8 cellular contexts compared by ENCODE assay signal in the genomic region with DNA sequence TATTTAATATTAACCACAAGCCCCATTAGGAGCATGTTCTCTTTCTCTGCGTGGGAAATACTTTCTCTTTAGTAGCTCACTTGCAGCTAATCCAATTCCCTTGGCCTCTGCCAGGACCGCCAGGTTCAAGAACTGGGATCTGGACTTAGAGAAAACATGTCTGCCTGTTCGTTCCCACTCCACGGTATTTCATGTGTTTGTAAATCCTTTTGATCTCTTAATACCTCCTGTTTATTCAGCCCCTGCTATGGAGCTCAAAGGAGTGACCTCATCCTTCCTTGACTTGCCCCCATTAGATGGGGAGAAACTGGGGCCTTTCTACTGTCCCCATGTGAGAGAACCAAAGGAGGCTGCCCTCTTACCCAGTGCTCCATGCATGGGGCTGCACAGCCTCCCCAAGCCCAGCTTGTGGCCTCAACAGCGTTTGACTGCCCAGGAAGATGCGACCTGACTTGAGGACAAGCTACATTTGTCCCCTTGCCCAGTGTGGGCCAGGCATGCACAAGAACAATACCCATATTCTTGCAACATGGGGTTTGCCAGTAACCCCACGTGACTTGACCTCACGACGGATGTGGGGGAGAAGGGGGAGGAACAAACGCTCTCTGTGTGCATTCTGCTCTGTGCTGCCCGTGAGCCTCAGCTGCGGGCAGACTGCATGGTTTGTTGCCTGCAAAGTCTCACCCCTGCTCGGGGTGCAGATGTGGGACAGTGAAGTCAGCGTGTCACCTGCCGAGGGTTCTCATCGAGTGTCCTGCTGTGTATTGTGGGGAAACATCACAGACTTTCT. TPM values are rescaled to one million over a fixed set of nuclear protein-coding genes. Genes with fewer than 3 reads are reported as not detected.
DNase-seq lines count a peak whose midpoint lies in the region; ATAC-seq and TF ChIP-seq lines count a peak whose summit lies in the region.

No MANE protein-coding gene starts in this region.

- H3K36me3 ChIP-seq in vagina = peaks cover 0 to 26% of the 10 kb centered on the region in 2 donors

- H3K9me3 Mint-ChIP-seq in H9 = no peaks in the 10 kb centered on the region
- H3K9me3 Mint-ChIP-seq in glutamatergic neuron (ENCODE audit: unreplicated experiment) = peaks cover 5% of the 10 kb centered on the region

- H3K4ac ChIP-seq in H9 (ENCODE audit: low read depth, low read length) = no peak overlapping the region

- no peak overlapping the region for H3K23ac ChIP-seq in H9 (ENCODE audit: insufficient read length, low read depth, low read length)

- H3K4me3 Mint-ChIP-seq in H9 = peak overlapping the region in 1 of 2 experiments; percentile 10; a peak in 1 of 5 replicates
- peak overlapping the region; percentile 16 for H3K4me3 Mint-ChIP-seq in glutamatergic neuron (ENCODE audit: unreplicated experiment)

- peaks cover 31 to 82% (median 55%) of the 10 kb centered on the region in 3 experiments for H3K36me3 Mint-ChIP-seq in H9 (ENCODE audit: insufficient read depth in 1 of 3, low read depth in 3 of 3)
- no peaks in the 10 kb centered on the region for H3K36me3 Mint-ChIP-seq in glutamatergic neuron (ENCODE audit: unreplicated experiment)

- H2AFZ ChIP-seq in H9 (ENCODE audit: low read length) = no peak overlapping the region

- no peak overlapping the region for H2AK5ac ChIP-seq in H9 (ENCODE audit: insufficient read length, low read length)

- H3K4me1 Mint-ChIP-seq in H9 (peaks cover 19 to 20% of the 10 kb centered on the region in 2 experiments), glutamatergic neuron (ENCODE audit: low read depth, unreplicated experiment) (peaks cover 43% of the 10 kb centered on the region)

- no peak overlapping the region for H3K4me2 ChIP-seq in H9 (ENCODE audit: insufficient read depth, insufficient read length, low read length)

- H2BK12ac ChIP-seq in H9 (ENCODE audit: insufficient read length, low read depth, low read length) = no peak overlapping the region

- no peaks in the 10 kb centered on the region for H3K79me1 ChIP-seq in H9 (ENCODE audit: insufficient read depth, low read depth, low read length, poor library complexity, severe bottlenecking)

- peak overlapping the region; percentile 2 to 3 for H3K4me3 ChIP-seq in vagina

- H3K27ac Mint-ChIP-seq in H9 (peak overlapping the region; percentile 74 to 96 (median 79)), glutamatergic neuron (ENCODE audit: unreplicated experiment) (peak overlapping the region; percentile 33)

- no peak overlapping the region for H2BK20ac ChIP-seq in H9 (ENCODE audit: low read depth, low read length, poor library complexity, severe bottlenecking)

- H2BK15ac ChIP-seq in H9 (ENCODE audit: low read depth, low read length) = no peak overlapping the region

- H3K27me3 ChIP-seq in H9 (ENCODE audit: insufficient read depth, low read length) (no peaks in the 10 kb centered on the region), vagina (no peaks in the 10 kb centered on the region)

- H4K8ac ChIP-seq in H9 (replicated peaks; ENCODE audit: insufficient read length, low read depth, low read length) = no peak overlapping the region

- H3K9me3 ChIP-seq in H9 (ENCODE audit: control insufficient read depth, low read depth, low read length) (no peaks in the 10 kb centered on the region), vagina (no peaks in the 10 kb centered on the region)

- TF ChIP-seq CTCF in H9 (conservative IDR thresholded peaks at IDR 0.05) (no peak), RWPE1 (conservative IDR thresholded peaks at IDR 0.05; ENCODE audit: low read depth) (no peak), glutamatergic neuron (IDR thresholded peaks at IDR 0.05; ENCODE audit: partially characterized antibody, unreplicated experiment) (no peak), vagina (IDR thresholded peaks at IDR 0.05) (no peak)

- H4K91ac ChIP-seq in H9 (ENCODE audit: insufficient read length, low read depth, low read length) = no peak overlapping the region

- H3K14ac ChIP-seq in H9 (ENCODE audit: insufficient read depth, low read length) = no peak overlapping the region

- CTCF ChIA-PET in RWPE1 (lab: Yijun Ruan, JAX) = interaction anchor here (2.2 kb wide), 1 partner anchor 48 kb away, joined by 11 read pairs; no protein-coding TSS in a partner anchor

- H3K79me2 ChIP-seq in H9 (ENCODE audit: insufficient read depth, low read length) = no peaks in the 10 kb centered on the region; the same call in 1 of the 2 replicates

- H3K27me3 Mint-ChIP-seq in H9 (ENCODE audit: low read depth) = no peaks in the 10 kb centered on the region
- peaks cover 9% of the 10 kb centered on the region for H3K27me3 Mint-ChIP-seq in glutamatergic neuron (ENCODE audit: unreplicated experiment)

- no peak overlapping the region for H4K5ac ChIP-seq in H9 (ENCODE audit: insufficient read length, low read depth, low read length)

- H2BK5ac ChIP-seq in H9 (ENCODE audit: insufficient read length, low read length) = no peak overlapping the region

- no peak overlapping the region for H2BK120ac ChIP-seq in H9 (ENCODE audit: low read depth, low read length, poor library complexity, severe bottlenecking)

- H3K27ac ChIP-seq in H9 (ENCODE audit: insufficient read length, low read depth, low read length) (no peak overlapping the region), RWPE1 (peak overlapping the region; percentile 97), vagina (peak overlapping the region; percentile 93)

- no peaks in the 10 kb centered on the region for H4K20me1 ChIP-seq in H9 (ENCODE audit: control insufficient read depth, insufficient read depth, insufficient read length)

- H3K18ac ChIP-seq in H9 (ENCODE audit: insufficient read length, low read depth, low read length) = no peak overlapping the region

- ATAC-seq in sciatic nerve = peak; percentile 71

- no peaks in the 10 kb centered on the region for H3K23me2 ChIP-seq in H9 (ENCODE audit: insufficient read length, low read depth, low read length, poor library complexity, severe bottlenecking)

- TF ChIP-seq POLR2A in vagina (IDR thresholded peaks at IDR 0.05) = no peak

- no peak overlapping the region for H3T11ph ChIP-seq in H9 (ENCODE audit: low read length)

- intact Hi-C loops in sciatic nerve (cut with DNase I) = no loop called here
- intact Hi-C loops in vagina (cut with DNase I) = loop anchor here (5.0 kb wide), 1 partner anchor 33 kb away; no protein-coding TSS in a partner anchor

- no peak overlapping the region for H3K9ac ChIP-seq in H9 (ENCODE audit: extremely low read depth, insufficient read length, low read length)

- DNase-seq in AML-193 (lab: John Stamatoyannopoulos, UW) (peak; percentile 92 to 93), H9 (no peak), RWPE1 (ENCODE audit: low spot score) (no peak), activated gamma-delta T cell treated with Interleukin-2 at 50 U/mL for 16 hours (peak; percentile 69), glutamatergic neuron (no peak), sciatic nerve (ENCODE audit: low spot score) (peak; percentile 89), vagina (ENCODE audit: extremely low spot score in 2 of 2) (no peak), NCI-H774 (lab: John Stamatoyannopoulos, UW) (no peak)

- H3K4me1 ChIP-seq in H9 (ENCODE audit: insufficient read depth, low read length) (no peaks in the 10 kb centered on the region), vagina (peaks cover 100% of the 10 kb centered on the region)

- no peak overlapping the region for H3K56ac ChIP-seq in H9 (ENCODE audit: insufficient read length, low read depth, low read length)

- WGBS in H9 (ENCODE audit: extremely low coverage, insufficient read length, low lambda C conversion rate) = no CpG with 5 or more reads among the region's 16 CpGs

- POLR2A ChIA-PET in RWPE1 (lab: Yijun Ruan, JAX; ENCODE audit: low non-redundant PET) = interaction anchor here (0.5 kb wide), 1 partner anchor 43 kb away, joined by 4 read pairs; no protein-coding TSS in a partner anchor

RNA-seq across cellular contexts. Expression of a gene that starts 30.3 kb away (rescaled TPM):
- 131 and 132 TPM in 2 replicates for total RNA-seq in H9 (2021)
- 17.6 TPM for total RNA-seq in glutamatergic neuron (ENCODE audit: unreplicated experiment)
- 554 TPM for total RNA-seq in sciatic nerve
- total RNA-seq in vagina = 366 TPM

Comparison
In these comparisons a context has a peak if more than half of its experiments do, and no peak if none do; other contexts are left out.
1. DNase-seq: peak in AML-193 (2 of 2), activated gamma-delta T cell treated with Interleukin-2 at 50 U/mL for 16 hours (single experiment) and sciatic nerve (single experiment); none in H9 (single experiment), RWPE1 (single experiment), glutamatergic neuron (single experiment), vagina (0 of 2) and NCI-H774 (single experiment).